ENCODE assay signal across 20 cellular contexts in genomic region chr15:58392141-58392540, GRCh38. TPM values are rescaled to one million over a fixed set of nuclear protein-coding genes. Genes with fewer than 3 reads are reported as not detected.
A peak's percentile ranks its signal among the peaks of the same experiment; 100 is the strongest.
DNase-seq lines count a peak whose midpoint lies in the region; ATAC-seq and TF ChIP-seq lines count a peak whose summit lies in the region.
"Had no signal": no experiment of that assay in that cellular context is flagged by ENCODE, and none has a peak within 500 bp of the region (broad histone marks: within the 10 kb centered on the region; RNA-seq: fewer than 3 reads in every experiment).

No MANE protein-coding gene starts in this region.

- TF ChIP-seq CTCF in IMR-90 (conservative IDR thresholded peaks at IDR 0.05; ENCODE audit: low read depth, low read length) (no peak), colonic mucosa (IDR thresholded peaks at IDR 0.05) (no peak), transverse colon (IDR thresholded peaks at IDR 0.05) (no peak)

- intact Hi-C loops in IMR-90 (cut with micrococcal nuclease) = no loop called here
- intact Hi-C loops in colonic mucosa (cut with DNase I) = no loop called here
- intact Hi-C loops in transverse colon (cut with DNase I; ENCODE audit: low total_unique reads) = no loop called here
- intact Hi-C loops in left colon (cut with DNase I, micrococcal nuclease) = no loop called here

- no peak overlapping the region for H4K8ac ChIP-seq in IMR-90 (ENCODE audit: low read depth in 2 of 2, low read length in 2 of 2)

- DNase-seq in IMR-90 (no peak), colonic mucosa (no peak), transverse colon (no peak), COLO829 (ENCODE audit: low spot score) (no peak), left colon (no peak), NCI-H2171 treated with DMSO at 0.1 percent for 48 hours (lab: John Stamatoyannopoulos, UW) (no peak)
- DNase-seq: activated naive CD4-positive, alpha-beta T cell treated with anti-CD3 and anti-CD28 coated beads, Interleukin-2, amount 10 ng/mL, durations not matched to agents 7 days and 5 days; amygdala; H7; left lung; NCI-H1105; NCI-H2081; NCI-H345; WERI-Rb-1 had no signal

- H3K36me3 ChIP-seq in IMR-90 (ENCODE audit: control insufficient read depth, insufficient read depth, low read length) = no peaks in the 10 kb centered on the region
- H3K36me3 ChIP-seq in colonic mucosa = no peaks in the 10 kb centered on the region
- no peaks in the 10 kb centered on the region for H3K36me3 ChIP-seq in mesodermal cell (ENCODE audit: control insufficient read depth, insufficient read depth, low read length)
- no peaks in the 10 kb centered on the region for H3K36me3 ChIP-seq in transverse colon
- H3K36me3 ChIP-seq: BLaER1 treated with 17β-estradiol and CSF1 and Interleukin-3, amounts not matched to agents 10 nM and 100 nM; left lung; WERI-Rb-1 had no signal

- no peak overlapping the region for H2BK20ac ChIP-seq in IMR-90 (ENCODE audit: low read depth, low read length)

- no peak overlapping the region; the same call in 1 of the 2 replicates for H4K91ac ChIP-seq in IMR-90 (ENCODE audit: insufficient read depth, low read depth, low read length)

- in situ Hi-C loops in IMR-90 (cut with MboI; ENCODE audit: low sequenced_read_pairs) (no loop called here), transverse colon (cut with MboI; ENCODE audit: low pct_ligation_motif_present in 1 of 4, low pct_unique_long_range_greater_than_20kb in 1 of 4, low sequenced_read_pairs in 3 of 4) (no loop called here)

- dilution Hi-C loops in IMR-90 (cut with HindIII; ENCODE audit: low sequenced_read_pairs, unreplicated experiment) = no loop called here

- no peaks in the 10 kb centered on the region for H4K20me1 ChIP-seq in IMR-90 (ENCODE audit: insufficient read depth, low read length)
- H4K20me1 ChIP-seq: BLaER1 treated with 17β-estradiol and CSF1 and Interleukin-3, amounts not matched to agents 10 nM and 100 nM had no signal

- ATAC-seq in IMR-90 (ENCODE audit: low read depth) = no peak
- ATAC-seq in left colon = no peak
- ATAC-seq: GM12878, Right ventricle myocardium inferior had no signal

- H3K27ac ChIP-seq in IMR-90 (ENCODE audit: insufficient read depth, low read length) (no peak overlapping the region), colonic mucosa (peak overlapping the region; percentile 67), mesodermal cell (ENCODE audit: low read depth, low read length, severe bottlenecking) (peak overlapping the region; percentile 24), transverse colon (peak overlapping the region; percentile 48 to 73 (median 59))
- H3K27ac ChIP-seq: BLaER1 treated with 17β-estradiol and CSF1 and Interleukin-3, amounts not matched to agents 10 nM and 100 nM; left lung; WERI-Rb-1 had no signal

- H3K9me3 ChIP-seq in IMR-90 (ENCODE audit: control insufficient read depth, insufficient read depth, low read length) (no peaks in the 10 kb centered on the region), colonic mucosa (no peaks in the 10 kb centered on the region), mesodermal cell (ENCODE audit: control insufficient read depth, low read length) (no peaks in the 10 kb centered on the region), transverse colon (no peaks in the 10 kb centered on the region)
- H3K9me3 ChIP-seq: left lung, mucosa of descending colon had no signal

- no peak for TF ChIP-seq RAD21 in IMR-90 (IDR thresholded peaks at IDR 0.05; ENCODE audit: low read length)

- H2BK120ac ChIP-seq in IMR-90 (ENCODE audit: low read depth, low read length) = 0 out of 2 replicates have a peak overlapping the region, but pooled peaks have one; percentile 30

- H3K23ac ChIP-seq in IMR-90 (ENCODE audit: low read depth, low read length) = no peak overlapping the region

- peak overlapping the region; percentile 38; the same call in 1 of the 2 replicates for H2AK5ac ChIP-seq in IMR-90 (ENCODE audit: low read depth, low read length)

- peaks cover 17% of the 10 kb centered on the region for H3K4me1 ChIP-seq in IMR-90 (ENCODE audit: control insufficient read depth, insufficient read depth, low read length)
- no peaks in the 10 kb centered on the region for H3K4me1 ChIP-seq in colonic mucosa
- H3K4me1 ChIP-seq in mesodermal cell (ENCODE audit: control insufficient read depth, insufficient read depth, low read length, poor library complexity, severe bottlenecking) = peaks cover 20% of the 10 kb centered on the region
- peaks cover 3 to 18% (median 9%) of the 10 kb centered on the region in 4 donors for H3K4me1 ChIP-seq in transverse colon
- H3K4me1 ChIP-seq: left lung had no signal

- CTCF ChIA-PET in IMR-90 (lab: Yijun Ruan, JAX) = no interaction called here

- peaks cover 12% of the 10 kb centered on the region for H3K9me1 ChIP-seq in IMR-90 (ENCODE audit: insufficient read depth, low read length)

- no peak overlapping the region for H2BK5ac ChIP-seq in IMR-90 (ENCODE audit: low read depth, low read length, poor library complexity, severe bottlenecking)

- H3K18ac ChIP-seq in IMR-90 (ENCODE audit: low read depth, low read length) = peak overlapping the region; percentile 48; the same call in 1 of the 2 replicates

- H3K9ac ChIP-seq in IMR-90 (ENCODE audit: low read depth, low read length) = no peak overlapping the region
- H3K9ac ChIP-seq in colonic mucosa (ENCODE audit: low read depth in 2 of 2, low read length in 2 of 2) = no peak overlapping the region
- H3K9ac ChIP-seq: BLaER1 treated with 17β-estradiol and CSF1 and Interleukin-3, amounts not matched to agents 10 nM and 100 nM had no signal

- no peaks in the 10 kb centered on the region for H3K27me3 ChIP-seq in IMR-90 (ENCODE audit: control insufficient read depth, insufficient read depth, low read length)
- no peaks in the 10 kb centered on the region for H3K27me3 ChIP-seq in colonic mucosa
- H3K27me3 ChIP-seq in transverse colon = no peaks in the 10 kb centered on the region
- H3K27me3 ChIP-seq: BLaER1 treated with 17β-estradiol and CSF1 and Interleukin-3, amounts not matched to agents 10 nM and 100 nM; left lung had no signal

- peak overlapping the region; percentile 27; the same call in 1 of the 3 replicates for H2BK15ac ChIP-seq in IMR-90 (ENCODE audit: low read depth, low read length)

- H3K4me2 ChIP-seq in IMR-90 (ENCODE audit: low read depth, low read length) = no peak overlapping the region

- H3K4ac ChIP-seq in IMR-90 (ENCODE audit: low read depth, low read length) = no peak overlapping the region

- no peak overlapping the region for H2AFZ ChIP-seq in IMR-90 (replicated peaks; ENCODE audit: low read length, poor library complexity)

- no peaks in the 10 kb centered on the region for H3K79me1 ChIP-seq in IMR-90 (ENCODE audit: low read depth in 1 of 2, low read length in 2 of 2)

- H3K4me3 ChIP-seq in IMR-90 (ENCODE audit: insufficient read depth, low read depth, low read length) = no peak overlapping the region
- no peak overlapping the region for H3K4me3 ChIP-seq in colonic mucosa
- no peak overlapping the region for H3K4me3 ChIP-seq in mesodermal cell (ENCODE audit: extremely low read depth, insufficient read depth, low read length, poor library complexity, severe bottlenecking)
- H3K4me3 ChIP-seq in transverse colon = no peak overlapping the region
- H3K4me3 ChIP-seq: BLaER1 treated with 17β-estradiol and CSF1 and Interleukin-3, amounts not matched to agents 10 nM and 100 nM; GM12878; left lung; mucosa of descending colon had no signal

- no peak for TF ChIP-seq POLR2A in IMR-90 (IDR thresholded peaks at IDR 0.05; ENCODE audit: low read depth, low read length)
- TF ChIP-seq POLR2A in transverse colon (IDR thresholded peaks at IDR 0.05) = no peak

- WGBS in IMR-90 (ENCODE audit: extremely low coverage in 2 of 2, insufficient read length in 1 of 2), 2 experiments = no CpG with 5 or more reads among the region's 3 CpGs
- WGBS in mesodermal cell (ENCODE audit: insufficient coverage in 2 of 2), 2 experiments = 87 to 100% methylated on average over 2 to 3 of the region's 3 CpGs
- WGBS in transverse colon (ENCODE audit: low coverage in 1 of 2), 2 donors = 64 to 68% methylated on average over 3 of the region's 3 CpGs

- H3K56ac ChIP-seq in IMR-90 (ENCODE audit: extremely low read depth, insufficient read depth, low read length) = no peak overlapping the region

- no peak overlapping the region for H2AK9ac ChIP-seq in IMR-90 (replicated peaks; ENCODE audit: low read depth, low read length, poor library complexity)

- H3K14ac ChIP-seq in IMR-90 (replicated peaks; ENCODE audit: low read depth, low read length) = no peak overlapping the region

- BruUV-seq in IMR-90 (replicated peaks; lab: Mats Ljungman, UMichigan) = no TSS peak

- peak overlapping the region; percentile 26; the same call in 1 of the 2 replicates for H4K5ac ChIP-seq in IMR-90 (ENCODE audit: low read depth, low read length)

- POLR2A ChIA-PET in IMR-90 (lab: Charles Lee; ENCODE audit: unreplicated experiment) = no interaction called here

- no peak for TF ChIP-seq EP300 in transverse colon (IDR thresholded peaks at IDR 0.05; ENCODE audit: low read depth)

TF ChIP-seq in IMR-90, 13 proteins besides CTCF, POLR2A, EP300 and RAD21 (continues in another document):
- no peak for TF ChIP-seq MXI1 (IDR thresholded peaks at IDR 0.05; ENCODE audit: borderline replicate concordance, low read depth, low read length)
- TF ChIP-seq SMC3 (IDR thresholded peaks at IDR 0.05; ENCODE audit: low read depth, low read length) = no peak
- no peak for TF ChIP-seq MAFK (IDR thresholded peaks at IDR 0.05; ENCODE audit: low read depth, low read length)
- TF ChIP-seq RFX5 (IDR thresholded peaks at IDR 0.05; ENCODE audit: low read depth, low read length) = no peak
- TF ChIP-seq BHLHE40 (IDR thresholded peaks at IDR 0.05; ENCODE audit: low read depth, low read length) = no peak
- no peak for TF ChIP-seq CEBPB (IDR thresholded peaks at IDR 0.05; ENCODE audit: low read depth, low read length)
- TF ChIP-seq USF2 (IDR thresholded peaks at IDR 0.05; ENCODE audit: low read depth, low read length) = no peak
- TF ChIP-seq MAZ (IDR thresholded peaks at IDR 0.05; ENCODE audit: borderline replicate concordance, low read depth, low read length) = no peak

RNA-seq across cellular contexts. Expression of gene LIPC, which starts 39.6 kb away (rescaled TPM):
- total RNA-seq in IMR-90 (2012; rRNA removed) (under 0.01 TPM in 1 of 2 replicates, not detected in the other), colonic mucosa (10 to 100 TPM in 1 of 2 donors, 1 to 10 TPM in 1; 2.9 to 13.8 TPM), transverse colon (1 to 10 TPM in 2 of 4 donors, under 1 TPM in 1, not detected in 1; 0.48 to 8.2 (median 2.6) TPM), left colon (1 to 10 TPM; 3.0 to 6.0 TPM)
- polyA plus RNA-seq in IMR-90 (2012; rRNA removed) = 0.07 and 0.14 TPM in 2 replicates
- polyA plus RNA-seq in IMR-90 (2012; cell fraction: cytosol; rRNA removed) = 0.05 and 0.19 TPM in 2 replicates
- polyA plus RNA-seq in IMR-90 (2012; cell fraction: nucleus; rRNA removed; ENCODE audit: low replicate concordance) = 0.12 TPM in 1 of 2 replicates, not detected in the other
- polyA plus RNA-seq in mesodermal cell (2013, experiment 1 of 2) = not detected
- polyA plus RNA-seq in mesodermal cell (2013, experiment 2 of 2) = not detected
- total RNA-seq: H7 had no signal
- polyA plus RNA-seq: neural cell had no signal
